12 cellular contexts compared by ENCODE assay signal in genomic region chr5:151678146-151678545, GRCh38. TPM values are rescaled to one million over a fixed set of nuclear protein-coding genes. Genes with fewer than 3 reads are reported as not detected.
A peak's percentile ranks its signal among the peaks of the same experiment; 100 is the strongest.
DNase-seq lines count a peak whose midpoint lies in the region; ATAC-seq and TF ChIP-seq lines count a peak whose summit lies in the region.
"Had no signal": no experiment of that assay in that cellular context is flagged by ENCODE, and none has a peak within 500 bp of the region (broad histone marks: within the 10 kb centered on the region; RNA-seq: fewer than 3 reads in every experiment).

No MANE protein-coding gene starts in this region.

- intact Hi-C loops in lower lobe of right lung (cut with DNase I): no loop called here

- H3K4me3 ChIP-seq in lower lobe of right lung: peak overlapping the region; percentile 12
- H3K4me3 ChIP-seq: SK-N-MC had no signal

- peak overlapping the region; percentile 97 for H3K27ac Mint-ChIP-seq in endothelial cell (ENCODE audit: unreplicated experiment)

- H3K9me3 ChIP-seq in lower lobe of right lung: no peaks in the 10 kb centered on the region

- H3K9me3 Mint-ChIP-seq in endothelial cell (ENCODE audit: unreplicated experiment): no peaks in the 10 kb centered on the region

- H3K27me3 ChIP-seq in lower lobe of right lung (ENCODE audit: low read depth): no peaks in the 10 kb centered on the region

- DNase-seq in endothelial cell (ENCODE audit: low spot score): no peak
- no peak for DNase-seq in lower lobe of right lung
- DNase-seq in substantia nigra (lab: John Stamatoyannopoulos, UW): no peak
- no peak for DNase-seq in activated CD8-positive, alpha-beta memory T cell treated with anti-CD3 and anti-CD28 coated beads, Interleukin-2, amount 50 U/mL, for 4 hours
- no peak for DNase-seq in stimulated activated CD4-positive, alpha-beta T cell treated with anti-CD3 and anti-CD28 coated beads, Interleukin-4, amount 100 ng/mL, for 24 hours
- DNase-seq: activated CD4-positive, alpha-beta T cell treated with anti-CD3 and anti-CD28 coated beads, Interleukin-2, amount 50 U/mL, for 4 hours; NCI-H2227 treated with DMSO at 0.1 percent for 48 hours; occipital lobe had no signal

- peaks cover 18% of the 10 kb centered on the region for H3K36me3 Mint-ChIP-seq in endothelial cell (ENCODE audit: low read depth, unreplicated experiment)

- peaks cover 11% of the 10 kb centered on the region for H3K27me3 Mint-ChIP-seq in endothelial cell (ENCODE audit: unreplicated experiment)

- ATAC-seq in HG02610 (IDR thresholded peaks at IDR 0.05; ENCODE audit: unreplicated experiment) (peak; percentile 31), lower lobe of right lung (peak; percentile 16 to 40), GM19463 (IDR thresholded peaks at IDR 0.05; ENCODE audit: unreplicated experiment) (no peak), HG02798 (IDR thresholded peaks at IDR 0.05; ENCODE audit: poor library complexity, unreplicated experiment) (no peak)

- H3K4me3 Mint-ChIP-seq in endothelial cell (ENCODE audit: unreplicated experiment): peak overlapping the region; percentile 67

- H3K27ac ChIP-seq in lower lobe of right lung (peak overlapping the region; percentile 75), substantia nigra (ENCODE audit: low read depth, low read length, poor library complexity, severe bottlenecking) (peak overlapping the region; percentile 24)
- H3K27ac ChIP-seq: SK-N-MC had no signal

- peaks cover 76% of the 10 kb centered on the region for H3K4me1 Mint-ChIP-seq in endothelial cell (ENCODE audit: unreplicated experiment)

- TF ChIP-seq CTCF in endothelial cell (IDR thresholded peaks at IDR 0.05; ENCODE audit: unreplicated experiment) (no peak), lower lobe of right lung (IDR thresholded peaks at IDR 0.05) (no peak)

- peaks cover 25% of the 10 kb centered on the region for H3K36me3 ChIP-seq in lower lobe of right lung

- peaks cover 91% of the 10 kb centered on the region for H3K4me1 ChIP-seq in lower lobe of right lung

RNA-seq across cellular contexts. Expression of gene SPARC, which starts 8.6 kb away (rescaled TPM):
- 1,214 TPM for total RNA-seq in endothelial cell (ENCODE audit: unreplicated experiment)
- 904 TPM for total RNA-seq in lower lobe of right lung

Comparison
In these comparisons a context has a peak if more than half of its experiments do, and no peak if none do; other contexts are left out.
1. ATAC-seq: peak in HG02610 (single experiment) and lower lobe of right lung (2 of 2); none in GM19463 (single experiment) and HG02798 (single experiment).